33 cellular contexts compared by ENCODE assay signal in the genomic region with DNA sequence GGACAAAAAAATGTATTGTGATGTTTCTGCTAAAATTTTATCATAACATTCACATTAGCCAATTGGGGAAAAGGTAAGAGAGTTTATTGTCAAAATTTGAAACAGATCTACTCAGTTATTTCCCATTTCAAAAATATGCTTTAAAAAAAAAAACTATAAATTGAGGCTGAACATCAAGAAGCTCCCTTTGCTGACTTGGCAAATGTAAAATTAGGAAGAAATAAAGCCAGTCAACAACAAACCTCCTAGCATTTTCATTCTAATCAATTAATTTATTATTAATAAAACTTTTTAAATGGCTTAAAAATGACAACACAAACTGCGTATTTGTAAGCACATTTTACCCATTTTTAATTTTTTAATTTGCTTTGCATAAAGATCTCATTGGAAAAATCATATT.
"Had no signal": no experiment of that assay in that cellular context is flagged by ENCODE, and none has a peak within 500 bp of the region (broad histone marks: within the 10 kb centered on the region; RNA-seq: fewer than 3 reads in every experiment).

No MANE protein-coding gene starts in this region.

- H3K4me3 ChIP-seq: MG63 had no signal

- H3K9me3 ChIP-seq: MG63 had no signal

- DNase-seq: Karpas-422, Kasumi-1, MG63, MM.1S, MV-4-11, NCI-H1048, NCI-H1092, NCI-H1092 treated with DMSO at 0.1 percent for 48 hours, NCI-H1105, NCI-H1105 treated with DMSO at 0.1 percent for 48 hours, NCI-H1417 treated with DMSO at 0.1 percent for 48 hours, NCI-H1436, NCI-H1436 treated with DMSO at 0.1 percent for 48 hours, NCI-H146, NCI-H1694, NCI-H1694 treated with DMSO at 0.1 percent for 48 hours, NCI-H187, NCI-H187 treated with DMSO at 0.1 percent for 48 hours, NCI-H1930, NCI-H2029, NCI-H2029 treated with DMSO at 0.1 percent for 48 hours, NCI-H2081, NCI-H2081 treated with DMSO at 0.1 percent for 48 hours, NCI-H2171, NCI-H2171 treated with DMSO at 0.1 percent for 48 hours, NCI-H2227 treated with DMSO at 0.1 percent for 48 hours, NCI-H226, NCI-H345, NCI-H446, NCI-H446 treated with DMSO at 0.1 percent for 48 hours, NCI-H510A, NCI-H510A treated with DMSO at 0.1 percent for 48 hours, NCI-H524 had no signal

- H3K36me3 ChIP-seq: MG63 had no signal

- H3K27me3 ChIP-seq: MG63 had no signal
